In the genomic region with DNA sequence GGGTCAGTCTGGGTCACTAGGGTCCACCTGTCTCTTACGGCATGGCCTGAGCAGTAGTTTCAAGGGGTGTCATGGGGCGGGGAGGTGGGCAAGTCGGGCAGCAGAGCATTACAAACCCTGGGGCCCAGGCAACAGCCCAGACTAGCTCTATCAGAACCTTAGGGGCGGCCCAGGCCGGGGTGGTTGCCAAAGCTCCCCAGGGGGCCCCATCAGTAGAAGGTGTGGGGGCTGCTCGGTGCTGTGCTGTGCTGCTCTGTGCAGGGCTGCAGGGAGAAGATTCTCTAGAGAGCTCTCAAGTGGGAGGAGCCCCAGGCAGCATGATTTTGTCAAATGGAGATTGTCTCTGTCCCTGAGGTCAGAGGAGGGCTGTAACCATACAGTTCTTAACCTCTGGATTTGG, we compare ENCODE assay signal across 8 cellular contexts. TPM values are rescaled to one million over a fixed set of nuclear protein-coding genes. Genes with fewer than 3 reads are reported as not detected.
DNase-seq lines count a peak whose midpoint lies in the region; ATAC-seq and TF ChIP-seq lines count a peak whose summit lies in the region.

No MANE protein-coding gene starts in this region.

- H3K9me3 ChIP-seq in Peyer's patch (no peaks in the 10 kb centered on the region), parathyroid adenoma (ENCODE audit: control insufficient read depth, low read length) (no peaks in the 10 kb centered on the region)

- no peaks in the 10 kb centered on the region for H3K9me3 Mint-ChIP-seq in activated naive CD4-positive, alpha-beta T cell treated with anti-CD3 and anti-CD28 coated beads for 36 hours
- H3K9me3 Mint-ChIP-seq in activated naive CD4-positive, alpha-beta T cell treated with anti-CD3 and anti-CD28 coated beads, Interleukin-2, amount 50 U/mL, for 72 hours = no peaks in the 10 kb centered on the region

- DNase-seq in activated naive CD4-positive, alpha-beta T cell treated with anti-CD3 and anti-CD28 coated beads for 36 hours = peak; percentile 28
- no peak for DNase-seq in activated naive CD4-positive, alpha-beta T cell treated with anti-CD3 and anti-CD28 coated beads, Interleukin-2, amount 50 U/mL, for 72 hours (ENCODE audit: low spot score in 2 of 2)
- DNase-seq in Peyer's patch (peak in 2 of 3 donors; percentile 59 to 75), iPS-NIHi11 (ENCODE audit: low spot score) (no peak), GM19238 (ENCODE audit: insufficient read length, low spot score) (no peak), 8988T (no peak)

- intact Hi-C loops in activated naive CD4-positive, alpha-beta T cell treated with anti-CD3 and anti-CD28 coated beads for 36 hours (cut with micrococcal nuclease) = loop anchor here (2.0 kb wide), 2 partner anchors 67 to 279 kb away; a partner anchor contains a TSS

- H3K79me2 ChIP-seq in parathyroid adenoma = no peaks in the 10 kb centered on the region

- no peaks in the 10 kb centered on the region for H3K36me3 Mint-ChIP-seq in activated naive CD4-positive, alpha-beta T cell treated with anti-CD3 and anti-CD28 coated beads for 36 hours (ENCODE audit: low read depth)
- no peaks in the 10 kb centered on the region for H3K36me3 Mint-ChIP-seq in activated naive CD4-positive, alpha-beta T cell treated with anti-CD3 and anti-CD28 coated beads, Interleukin-2, amount 50 U/mL, for 72 hours

- peaks cover 54% of the 10 kb centered on the region for H3K4me1 Mint-ChIP-seq in activated naive CD4-positive, alpha-beta T cell treated with anti-CD3 and anti-CD28 coated beads for 36 hours (ENCODE audit: low read depth)

- H3K9ac ChIP-seq in parathyroid adenoma = no peak overlapping the region

- peaks cover 0 to 24% (median 8%) of the 10 kb centered on the region in 4 donors for H3K4me1 ChIP-seq in Peyer's patch
- H3K4me1 ChIP-seq in parathyroid adenoma = peaks cover 5% of the 10 kb centered on the region

- CTCF ChIA-PET in activated naive CD4-positive, alpha-beta T cell treated with anti-CD3 and anti-CD28 coated beads for 36 hours (lab: Charles Lee) = interaction anchor here (0.8 to 8.5 kb wide), 12 partner anchors 12 to 386 kb away, joined by 3 to 159 read pairs (median 5); no protein-coding TSS in a partner anchor

- TF ChIP-seq CTCF in Peyer's patch (IDR thresholded peaks at IDR 0.05) (no peak), parathyroid adenoma (IDR thresholded peaks at IDR 0.05) (no peak)

- peaks cover 2% of the 10 kb centered on the region for H3K27me3 Mint-ChIP-seq in activated naive CD4-positive, alpha-beta T cell treated with anti-CD3 and anti-CD28 coated beads for 36 hours (ENCODE audit: low read depth)

- H3K27ac Mint-ChIP-seq in activated naive CD4-positive, alpha-beta T cell treated with anti-CD3 and anti-CD28 coated beads for 36 hours = peak overlapping the region; percentile 23
- no peak overlapping the region for H3K27ac Mint-ChIP-seq in activated naive CD4-positive, alpha-beta T cell treated with anti-CD3 and anti-CD28 coated beads, Interleukin-2, amount 50 U/mL, for 72 hours

- no peak for ATAC-seq in activated naive CD4-positive, alpha-beta T cell treated with anti-CD3 and anti-CD28 coated beads, Interleukin-2, amount 50 U/mL, for 72 hours
- ATAC-seq in HG02884 (IDR thresholded peaks at IDR 0.05; ENCODE audit: unreplicated experiment) = peak; percentile 35

- TF ChIP-seq POLR2A in Peyer's patch (IDR thresholded peaks at IDR 0.05) = no peak

- peak overlapping the region in 2 of 4 donors; percentile 23 to 33 for H3K4me3 ChIP-seq in Peyer's patch
- H3K4me3 ChIP-seq in parathyroid adenoma (ENCODE audit: low read depth, low read length) = no peak overlapping the region

- H3K27ac ChIP-seq in Peyer's patch (peak overlapping the region; percentile 58 to 87 (median 77)), parathyroid adenoma (no peak overlapping the region)

- H3K27me3 ChIP-seq in Peyer's patch (no peaks in the 10 kb centered on the region), parathyroid adenoma (ENCODE audit: control insufficient read depth, insufficient read depth, low read length) (no peaks in the 10 kb centered on the region)

- H3K36me3 ChIP-seq in Peyer's patch = no peaks in the 10 kb centered on the region
- H3K36me3 ChIP-seq in parathyroid adenoma (ENCODE audit: control insufficient read depth, insufficient read depth, low read length) = no peaks in the 10 kb centered on the region

- peak overlapping the region; percentile 32 for H3K4me3 Mint-ChIP-seq in activated naive CD4-positive, alpha-beta T cell treated with anti-CD3 and anti-CD28 coated beads for 36 hours

- H2AFZ ChIP-seq in parathyroid adenoma = peak overlapping the region; percentile 53

- no peak overlapping the region for H3K4me2 ChIP-seq in parathyroid adenoma (ENCODE audit: low read length)

RNA-seq across cellular contexts. Expression of a gene that starts 36.4 kb away (rescaled TPM):
- total RNA-seq in activated naive CD4-positive, alpha-beta T cell treated with anti-CD3 and anti-CD28 coated beads for 36 hours = under 1 TPM; 0.26 to 0.74 TPM
- total RNA-seq in activated naive CD4-positive, alpha-beta T cell treated with anti-CD3 and anti-CD28 coated beads, Interleukin-2, amount 50 U/mL, for 72 hours = under 1 TPM; 0.14 to 0.54 TPM
- total RNA-seq in Peyer's patch = 1 to 10 TPM in 3 of 4 donors, under 1 TPM in 1; 0.35 to 9.7 (median 1.6) TPM

Comparison
In these comparisons a context has a peak if more than half of its experiments do, and no peak if none do; other contexts are left out.
1. DNase-seq: peak in activated naive CD4-positive, alpha-beta T cell treated with anti-CD3 and anti-CD28 coated beads for 36 hours (single experiment) and Peyer's patch (2 of 3); none in activated naive CD4-positive, alpha-beta T cell treated with anti-CD3 and anti-CD28 coated beads, Interleukin-2, amount 50 U/mL, for 72 hours (0 of 2), iPS-NIHi11 (single experiment), GM19238 (single experiment) and 8988T (single experiment).